Comparison of ENCODE assay signal across 24 cellular contexts in genomic region chr7:101269664-101270063, GRCh38.
"Had no signal": no experiment of that assay in that cellular context is flagged by ENCODE, and none has a peak within 500 bp of the region (broad histone marks: within the 10 kb centered on the region; RNA-seq: fewer than 3 reads in every experiment).

No MANE protein-coding gene starts in this region.

- H3K36me3 ChIP-seq: gastrocnemius medialis, thoracic aorta, tibial nerve, upper lobe of left lung, uterus had no signal

- H3K4me3 ChIP-seq: gastrocnemius medialis, lung, smooth muscle cell, thoracic aorta, tibial nerve, upper lobe of left lung, uterus had no signal

- H3K9me3 ChIP-seq: gastrocnemius medialis, thoracic aorta, tibial nerve, upper lobe of left lung, uterus had no signal

- DNase-seq: effector CD8-positive, alpha-beta T cell; endodermal cell; foreskin fibroblast; gastrocnemius medialis; head of caudate nucleus; stimulated activated CD4-positive, alpha-beta T cell treated with anti-CD3 and anti-CD28 coated beads, Interleukin-12 subunit alpha, Interleukin-12 subunit beta, amount 100 ng/mL, for 4 hours; stimulated activated CD4-positive, alpha-beta T cell treated with anti-CD3 and anti-CD28 coated beads, Interleukin-1b, Interleukin-23, amount 100 ng/mL, for 48 hours; stimulated activated CD4-positive, alpha-beta T cell treated with anti-CD3 and anti-CD28 coated beads, Interleukin-4, amount 100 ng/mL, for 1 hour; stimulated activated CD8-positive, alpha-beta memory T cell treated with anti-CD3 and anti-CD28 coated beads, Interleukin-4, amount 100 ng/mL, for 48 hours; stimulated activated naive CD4-positive, alpha-beta T cell; stimulated activated naive CD8-positive, alpha-beta T cell treated with anti-CD3 and anti-CD28 coated beads, Interleukin-15, amount 100 ng/mL, for 72 hours; upper lobe of left lung; uterus had no signal

- H3K27me3 ChIP-seq: upper lobe of left lung, uterus had no signal

- H2AFZ ChIP-seq: parathyroid adenoma had no signal

- FAIRE-seq: keratinocyte had no signal

- H3K79me2 ChIP-seq: parathyroid adenoma had no signal

- H3K9ac ChIP-seq: parathyroid adenoma had no signal

- H3K4me1 ChIP-seq: gastrocnemius medialis, parathyroid adenoma, upper lobe of left lung, uterus had no signal

- H3K27ac ChIP-seq: epithelial cell of prostate, gastrocnemius medialis, parathyroid adenoma, thoracic aorta, upper lobe of left lung, uterus had no signal

- ATAC-seq: esophagus mucosa; gastrocnemius medialis; left lobe of liver; natural killer cell treated with Interleukin-12 subunit alpha and Interleukin-12 subunit beta and Interleukin-15 and Interleukin-18, amount 100 ng/mL, for 72 hours; sciatic nerve; stimulated activated naive CD8-positive, alpha-beta T cell treated with anti-CD3 and anti-CD28 coated beads, Interleukin-15, amount 100 ng/mL, for 72 hours had no signal

- H3K4me2 ChIP-seq: smooth muscle cell had no signal
